ENCODE assay signal across 15 cellular contexts in genomic region chr9:2420488-2421056, GRCh38.
DNase-seq lines count a peak whose midpoint lies in the region; ATAC-seq lines count a peak whose summit lies in the region.
"Had no signal": no experiment of that assay in that cellular context is flagged by ENCODE, and none has a peak within 500 bp of the region (broad histone marks: within the 10 kb centered on the region; RNA-seq: fewer than 3 reads in every experiment).

No MANE protein-coding gene starts in this region.

- DNase-seq in NCI-H1436 treated with DMSO at 0.1 percent for 48 hours (lab: John Stamatoyannopoulos, UW) (peak; percentile 96), NCI-H748 (lab: John Stamatoyannopoulos, UW; ENCODE audit: unreplicated experiment) (peak; percentile 83), iPS-NIHi7 (ENCODE audit: extremely low spot score) (peak; percentile 20), retina (peak; percentile 33), glomerular visceral epithelial cell (ENCODE audit: extremely low spot score) (no peak)
- no peak for DNase-seq in central memory CD4-positive, alpha-beta T cell
- DNase-seq: activated CD8-positive, alpha-beta memory T cell treated with anti-CD3 and anti-CD28 coated beads for 24 hours; cerebellar nuclear complex; NCI-H510A treated with DMSO at 0.1 percent for 48 hours; Right ventricle myocardium superior; small intestine; stimulated activated CD4-positive, alpha-beta T cell treated with anti-CD3 and anti-CD28 coated beads, Interleukin-2, amount 100 ng/mL, for 48 hours; tibial artery had no signal

- no peak for ATAC-seq in GM21576 (IDR thresholded peaks at IDR 0.05; ENCODE audit: unreplicated experiment)
- ATAC-seq: esophagus mucosa had no signal

Comparison
In these comparisons a context has a peak if more than half of its experiments do, and no peak if none do; other contexts are left out.
1. DNase-seq: peak in NCI-H1436 treated with DMSO at 0.1 percent for 48 hours (single experiment), NCI-H748 (single experiment), iPS-NIHi7 (single experiment) and retina (single experiment); none in central memory CD4-positive, alpha-beta T cell (single experiment) and glomerular visceral epithelial cell (single experiment).